Comparison of ENCODE assay signal across 10 cellular contexts in the genomic region with DNA sequence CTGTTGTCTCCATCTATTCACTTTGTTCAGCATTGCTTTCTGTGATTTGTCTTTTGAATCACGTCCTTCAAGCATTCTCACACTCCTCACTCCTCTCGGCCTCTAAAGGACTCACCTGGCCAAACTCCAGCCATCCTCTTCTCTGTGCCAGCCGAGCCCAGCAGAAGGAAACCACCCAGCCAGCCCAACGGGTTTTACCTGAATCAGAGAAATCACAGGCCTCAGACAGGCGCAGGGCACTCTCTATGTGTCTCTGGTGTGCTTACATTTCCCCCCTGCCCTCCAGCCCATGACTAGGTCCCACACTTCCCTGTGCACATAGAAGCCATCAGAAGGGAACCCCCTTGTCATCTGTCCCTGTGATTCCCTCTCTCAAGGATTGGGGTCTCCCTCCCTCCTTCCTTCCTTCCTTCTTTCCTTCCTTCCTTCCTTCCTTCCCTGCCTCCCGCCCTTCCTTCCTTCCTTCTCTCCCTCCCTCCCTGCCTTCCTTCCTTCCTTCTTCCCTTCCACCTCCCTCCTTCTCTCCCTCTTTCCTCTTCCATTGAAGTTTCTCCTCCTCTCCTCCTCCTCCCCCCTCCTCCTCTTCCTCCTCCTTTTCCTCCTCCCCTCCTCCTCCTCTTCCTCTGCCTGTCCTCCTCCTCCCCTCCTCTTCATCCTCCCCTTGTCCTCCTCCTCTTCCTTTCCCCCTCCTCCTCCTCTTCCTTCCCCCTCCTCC. TPM values are rescaled to one million over a fixed set of nuclear protein-coding genes. Genes with fewer than 3 reads are reported as not detected.
DNase-seq lines count a peak whose midpoint lies in the region; ATAC-seq and TF ChIP-seq lines count a peak whose summit lies in the region.
"Had no signal": no experiment of that assay in that cellular context is flagged by ENCODE, and none has a peak within 500 bp of the region (broad histone marks: within the 10 kb centered on the region; RNA-seq: fewer than 3 reads in every experiment).

No MANE protein-coding gene starts in this region.

- CTCF ChIA-PET in MCF 10A (lab: Yijun Ruan, JAX), result no interaction called here

- H3K4me3 ChIP-seq in vagina, result no peak overlapping the region

- intact Hi-C loops in MCF 10A (cut with micrococcal nuclease), result no loop called here
- intact Hi-C loops in vagina (cut with DNase I), result no loop called here

- H3K9me3 Mint-ChIP-seq in MCF 10A (ENCODE audit: unreplicated experiment), result peaks cover 7% of the 10 kb centered on the region
- H3K9me3 Mint-ChIP-seq: natural killer cell treated with Interleukin-12 subunit alpha and Interleukin-12 subunit beta and Interleukin-15 and Interleukin-18, amount 100 ng/mL, for 72 hours had no signal

- TF ChIP-seq CTCF in MCF 10A (IDR thresholded peaks at IDR 0.05; ENCODE audit: unreplicated experiment), result no peak
- TF ChIP-seq CTCF in vagina (IDR thresholded peaks at IDR 0.05), result no peak

- no peak for ATAC-seq in T-helper 17 cell
- ATAC-seq in HG03039 (IDR thresholded peaks at IDR 0.05; ENCODE audit: unreplicated experiment), result no peak
- no peak for ATAC-seq in HG03196 (IDR thresholded peaks at IDR 0.05; ENCODE audit: unreplicated experiment)
- ATAC-seq: natural killer cell treated with Interleukin-12 subunit alpha and Interleukin-12 subunit beta and Interleukin-15 and Interleukin-18, amount 100 ng/mL, for 72 hours; Right ventricle myocardium inferior had no signal

- POLR2A ChIA-PET in MCF 10A (lab: Yijun Ruan, JAX), result no interaction called here

- H3K27me3 Mint-ChIP-seq in MCF 10A (ENCODE audit: insufficient read depth, unreplicated experiment) (no peaks in the 10 kb centered on the region), T-helper 17 cell (no peaks in the 10 kb centered on the region)

- no peak overlapping the region for H3K27ac Mint-ChIP-seq in MCF 10A (ENCODE audit: low read depth, unreplicated experiment)
- peak overlapping the region; percentile 86 for H3K27ac Mint-ChIP-seq in T-helper 17 cell

- no peak for TF ChIP-seq POLR2A in vagina (IDR thresholded peaks at IDR 0.05)

- BruUV-seq in MCF 10A (replicated peaks; lab: Mats Ljungman, UMichigan), result no TSS peak

- H3K4me1 Mint-ChIP-seq in MCF 10A (ENCODE audit: insufficient read depth, unreplicated experiment) (peaks cover 8% of the 10 kb centered on the region), T-helper 17 cell (peaks cover 37% of the 10 kb centered on the region)

- H3K4me3 Mint-ChIP-seq in MCF 10A (ENCODE audit: unreplicated experiment) (no peak overlapping the region), T-helper 17 cell (peak overlapping the region; percentile 90)
- H3K4me3 Mint-ChIP-seq: natural killer cell treated with Interleukin-12 subunit alpha and Interleukin-12 subunit beta and Interleukin-15 and Interleukin-18, amount 100 ng/mL, for 72 hours had no signal

- H3K36me3 Mint-ChIP-seq in MCF 10A (ENCODE audit: insufficient read depth, unreplicated experiment) (no peaks in the 10 kb centered on the region), T-helper 17 cell (ENCODE audit: low read depth) (peaks cover 2% of the 10 kb centered on the region)
- H3K36me3 Mint-ChIP-seq: natural killer cell treated with Interleukin-12 subunit alpha and Interleukin-12 subunit beta and Interleukin-15 and Interleukin-18, amount 100 ng/mL, for 72 hours had no signal

- peaks cover 6% of the 10 kb centered on the region for H3K4me1 ChIP-seq in vagina

- H3K36me3 ChIP-seq in vagina, result no peaks in the 10 kb centered on the region

- H3K27ac ChIP-seq in vagina, result peak overlapping the region; percentile 69

- DNase-seq in T47D (ENCODE audit: low read depth in 1 of 2, low spot score in 1 of 2) (peak; percentile 67 to 92), MCF 10A (ENCODE audit: unreplicated experiment) (no peak), T-helper 17 cell (no peak), islet precursor cell (peak; percentile 66), vagina (ENCODE audit: extremely low spot score in 2 of 2) (no peak), hypothalamus (lab: John Stamatoyannopoulos, UW) (no peak)

- in situ Hi-C loops in T47D (cut with HindIII; ENCODE audit: low pct_unique_long_range_greater_than_20kb, low sequenced_read_pairs), result no loop called here

- no peaks in the 10 kb centered on the region for H3K27me3 ChIP-seq in vagina

- no peaks in the 10 kb centered on the region for H3K9me3 ChIP-seq in T-helper 17 cell (ENCODE audit: control insufficient read depth, low read length, poor library complexity, severe bottlenecking)
- H3K9me3 ChIP-seq in vagina, result no peaks in the 10 kb centered on the region

RNA-seq across cellular contexts. Expression of gene ZNF541, which starts 8.8 kb away (rescaled TPM):
- total RNA-seq in MCF 10A (2022) (not detected in 2 replicates), T-helper 17 cell (under 1 TPM; 0.65 to 0.99 TPM), vagina (not detected)

RNA-seq across cellular contexts. Expression of gene BICRA, which starts 27.2 kb away (rescaled TPM):
- 13.1 and 16.8 TPM in 2 replicates for total RNA-seq in MCF 10A (2022)
- total RNA-seq in T-helper 17 cell, result 10 to 100 TPM; 32.1 to 34.8 TPM
- 5.2 TPM for total RNA-seq in vagina

Comparison
In these comparisons a context has a peak if more than half of its experiments do, and no peak if none do; other contexts are left out.
1. DNase-seq: peak in T47D (2 of 2) and islet precursor cell (single experiment); none in MCF 10A (single experiment), T-helper 17 cell (0 of 3), vagina (0 of 2) and hypothalamus (0 of 51).